ENCODE assay signal across 17 cellular contexts in genomic region chr5:42366051-42366450, GRCh38. TPM values are rescaled to one million over a fixed set of nuclear protein-coding genes. Genes with fewer than 3 reads are reported as not detected.
"Had no signal": no experiment of that assay in that cellular context is flagged by ENCODE, and none has a peak within 500 bp of the region (broad histone marks: within the 10 kb centered on the region; RNA-seq: fewer than 3 reads in every experiment).

No MANE protein-coding gene starts in this region.

- H3K27me3 ChIP-seq: adrenal gland, upper lobe of right lung had no signal

- DNase-seq: activated CD4-positive, alpha-beta T cell treated with anti-CD3 and anti-CD28 coated beads for 48 hours; activated CD8-positive, alpha-beta memory T cell treated with anti-CD3 and anti-CD28 coated beads for 24 hours; activated naive CD4-positive, alpha-beta T cell treated with anti-CD3 and anti-CD28 coated beads, Interleukin-2, amount 10 ng/mL, durations not matched to agents 7 days and 5 days; adrenal gland; central memory CD4-positive, alpha-beta T cell; cortex of kidney; effector memory CD8-positive, alpha-beta T cell; erythroblast; left ventricle myocardium inferior; stimulated activated CD4-positive, alpha-beta T cell treated with anti-CD3 and anti-CD28 coated beads, Interleukin-4, amount 100 ng/mL, for 24 hours; upper lobe of right lung had no signal

- H3K27ac Mint-ChIP-seq: activated naive CD4-positive, alpha-beta T cell treated with anti-CD3 and anti-CD28 coated beads, Interleukin-2, amount 10 ng/mL, durations not matched to agents 7 days and 5 days; activated T-helper 17 cell treated with anti-CD3 and anti-CD28 coated beads, Interleukin-2, amount 50 U/mL, for 72 hours; effector memory CD8-positive, alpha-beta T cell; memory B cell; nephron; stimulated activated naive CD8-positive, alpha-beta T cell treated with anti-CD3 and anti-CD28 coated beads, Interleukin-15, Interleukin-2, amounts not matched to agents 100 ng/mL and 50 ng/mL, for 24 hours; WTC11 had no signal

- H3K9me3 Mint-ChIP-seq: activated naive CD4-positive, alpha-beta T cell treated with anti-CD3 and anti-CD28 coated beads, Interleukin-2, amount 10 ng/mL, durations not matched to agents 7 days and 5 days; activated T-helper 17 cell treated with anti-CD3 and anti-CD28 coated beads, Interleukin-2, amount 50 U/mL, for 72 hours; effector memory CD8-positive, alpha-beta T cell; memory B cell; nephron; stimulated activated naive CD8-positive, alpha-beta T cell treated with anti-CD3 and anti-CD28 coated beads, Interleukin-15, Interleukin-2, amounts not matched to agents 100 ng/mL and 50 ng/mL, for 24 hours; WTC11 had no signal

- H3K4me3 ChIP-seq: adrenal gland, left ventricle myocardium inferior, upper lobe of right lung had no signal

- H3K27me3 Mint-ChIP-seq: activated naive CD4-positive, alpha-beta T cell treated with anti-CD3 and anti-CD28 coated beads, Interleukin-2, amount 10 ng/mL, durations not matched to agents 7 days and 5 days; activated T-helper 17 cell treated with anti-CD3 and anti-CD28 coated beads, Interleukin-2, amount 50 U/mL, for 72 hours; effector memory CD8-positive, alpha-beta T cell; memory B cell; stimulated activated naive CD8-positive, alpha-beta T cell treated with anti-CD3 and anti-CD28 coated beads, Interleukin-15, Interleukin-2, amounts not matched to agents 100 ng/mL and 50 ng/mL, for 24 hours had no signal

- H3K27ac ChIP-seq: adrenal gland, left ventricle myocardium inferior, upper lobe of right lung had no signal

- H3K4me1 Mint-ChIP-seq: activated naive CD4-positive, alpha-beta T cell treated with anti-CD3 and anti-CD28 coated beads, Interleukin-2, amount 10 ng/mL, durations not matched to agents 7 days and 5 days; activated T-helper 17 cell treated with anti-CD3 and anti-CD28 coated beads, Interleukin-2, amount 50 U/mL, for 72 hours; memory B cell; nephron had no signal

- H3K36me3 ChIP-seq: adrenal gland, left ventricle myocardium inferior, upper lobe of right lung had no signal

- H3K9me3 ChIP-seq: adrenal gland, left ventricle myocardium inferior, upper lobe of right lung had no signal

- H3K4me3 Mint-ChIP-seq: activated naive CD4-positive, alpha-beta T cell treated with anti-CD3 and anti-CD28 coated beads, Interleukin-2, amount 10 ng/mL, durations not matched to agents 7 days and 5 days; activated T-helper 17 cell treated with anti-CD3 and anti-CD28 coated beads, Interleukin-2, amount 50 U/mL, for 72 hours; effector memory CD8-positive, alpha-beta T cell; memory B cell; nephron; stimulated activated naive CD8-positive, alpha-beta T cell treated with anti-CD3 and anti-CD28 coated beads, Interleukin-15, Interleukin-2, amounts not matched to agents 100 ng/mL and 50 ng/mL, for 24 hours; WTC11 had no signal

- H3K36me3 Mint-ChIP-seq: activated naive CD4-positive, alpha-beta T cell treated with anti-CD3 and anti-CD28 coated beads, Interleukin-2, amount 10 ng/mL, durations not matched to agents 7 days and 5 days; memory B cell; WTC11 had no signal

- FAIRE-seq: keratinocyte had no signal

- ATAC-seq: activated T-helper 17 cell treated with anti-CD3 and anti-CD28 coated beads, Interleukin-2, amount 50 U/mL, for 72 hours; effector memory CD8-positive, alpha-beta T cell; upper lobe of right lung; WTC11 had no signal

RNA-seq across cellular contexts. Expression of gene GHR, which starts 57.2 kb away (rescaled TPM):
- total RNA-seq: activated T-helper 17 cell treated with anti-CD3 and anti-CD28 coated beads, Interleukin-2, amount 50 U/mL, for 72 hours had no signal
